Comparison of ENCODE assay signal across 30 cellular contexts in genomic region chr16:17447273-17447672, GRCh38. TPM values are rescaled to one million over a fixed set of nuclear protein-coding genes. Genes with fewer than 3 reads are reported as not detected.
A peak's percentile ranks its signal among the peaks of the same experiment; 100 is the strongest.
DNase-seq lines count a peak whose midpoint lies in the region; ATAC-seq and TF ChIP-seq lines count a peak whose summit lies in the region.
"Had no signal": no experiment of that assay in that cellular context is flagged by ENCODE, and none has a peak within 500 bp of the region (broad histone marks: within the 10 kb centered on the region; RNA-seq: fewer than 3 reads in every experiment).

No MANE protein-coding gene starts in this region.

- no peak overlapping the region for H3K4me3 ChIP-seq in CD4-positive, alpha-beta memory T cell (ENCODE audit: low read length in 2 of 2)
- H3K4me3 ChIP-seq in testis: no peak overlapping the region
- no peak overlapping the region for H3K4me3 ChIP-seq in gastroesophageal sphincter
- H3K4me3 ChIP-seq: left lung, PC-9 had no signal

- ATAC-seq in gastroesophageal sphincter: no peak
- ATAC-seq: activated CD8-positive, alpha-beta T cell treated with anti-CD3 and anti-CD28 coated beads, Interleukin-2, amount 10 ng/mL, durations not matched to agents 7 days and 5 days; left lung; SK-N-SH treated with all-trans-retinoic acid at 6 μM for 48 hours; T-helper 17 cell had no signal

- H3K9me3 Mint-ChIP-seq in activated CD4-positive, alpha-beta T cell treated with anti-CD3 and anti-CD28 coated beads, Interleukin-2, amount 10 ng/mL, durations not matched to agents 7 days and 5 days: peaks cover 2% of the 10 kb centered on the region
- H3K9me3 Mint-ChIP-seq in CD4-positive, alpha-beta memory T cell: no peaks in the 10 kb centered on the region
- H3K9me3 Mint-ChIP-seq in immature natural killer cell (no peaks in the 10 kb centered on the region), type B pancreatic cell (no peaks in the 10 kb centered on the region)

- H3K9me3 ChIP-seq in CD4-positive, alpha-beta memory T cell (ENCODE audit: control insufficient read depth in 1 of 2, low read length in 2 of 2): no peaks in the 10 kb centered on the region
- H3K9me3 ChIP-seq in testis (no peaks in the 10 kb centered on the region), gastroesophageal sphincter (no peaks in the 10 kb centered on the region)
- H3K9me3 ChIP-seq: left lung had no signal

- H3K27ac Mint-ChIP-seq in activated CD4-positive, alpha-beta T cell treated with anti-CD3 and anti-CD28 coated beads, Interleukin-2, amount 10 ng/mL, durations not matched to agents 7 days and 5 days: peak overlapping the region; percentile 61
- H3K27ac Mint-ChIP-seq in CD4-positive, alpha-beta memory T cell: peak overlapping the region in 6 of 7 donors; percentile 57 to 96 (median 85)
- H3K27ac Mint-ChIP-seq in immature natural killer cell (peak overlapping the region; percentile 66 to 96 (median 76)), type B pancreatic cell (no peak overlapping the region)
- H3K27ac Mint-ChIP-seq: activated naive CD8-positive, alpha-beta T cell had no signal

- peaks cover 52% of the 10 kb centered on the region for H3K4me1 Mint-ChIP-seq in activated CD4-positive, alpha-beta T cell treated with anti-CD3 and anti-CD28 coated beads, Interleukin-2, amount 10 ng/mL, durations not matched to agents 7 days and 5 days
- peaks cover 42 to 71% (median 49%) of the 10 kb centered on the region in 4 donors for H3K4me1 Mint-ChIP-seq in CD4-positive, alpha-beta memory T cell
- H3K4me1 Mint-ChIP-seq in immature natural killer cell (peaks cover 79 to 91% of the 10 kb centered on the region in 2 donors), type B pancreatic cell (ENCODE audit: unreplicated experiment) (peaks cover 10% of the 10 kb centered on the region)

- POLR2A ChIA-PET in activated CD4-positive, alpha-beta T cell treated with anti-CD3 and anti-CD28 coated beads, Interleukin-2, amount 10 ng/mL, durations not matched to agents 7 days and 5 days (lab: Charles Lee): no interaction called here
- POLR2A ChIA-PET in CD4-positive, alpha-beta memory T cell (lab: Charles Lee; ENCODE audit: partially characterized antibody): interaction anchor here (2.8 kb wide), 1 partner anchor 77 kb away, joined by 22 read pairs; no protein-coding TSS in a partner anchor

- TF ChIP-seq POLR2A in testis (IDR thresholded peaks at IDR 0.05) (no peak), gastroesophageal sphincter (IDR thresholded peaks at IDR 0.05) (no peak)

- no peak for TF ChIP-seq EP300 in gastroesophageal sphincter (IDR thresholded peaks at IDR 0.05)

- H3K36me3 ChIP-seq in CD4-positive, alpha-beta memory T cell (ENCODE audit: insufficient read depth, low read length): no peaks in the 10 kb centered on the region
- no peaks in the 10 kb centered on the region for H3K36me3 ChIP-seq in testis (ENCODE audit: low read depth, missing control alignments)
- peaks cover 0 to 6% of the 10 kb centered on the region in 2 donors for H3K36me3 ChIP-seq in gastroesophageal sphincter
- H3K36me3 ChIP-seq: left lung had no signal

- no peak for DNase-seq in activated CD4-positive, alpha-beta T cell treated with anti-CD3 and anti-CD28 coated beads, Interleukin-2, amount 10 ng/mL, durations not matched to agents 7 days and 5 days
- no peak for DNase-seq in activated CD4-positive, alpha-beta T cell treated with anti-CD3 and anti-CD28 coated beads, Interleukin-2, amount 50 U/mL, for 1 hour
- no peak for DNase-seq in CD4-positive, alpha-beta memory T cell
- DNase-seq in immature natural killer cell: no peak
- DNase-seq in testis: peak; percentile 70
- no peak for DNase-seq in stimulated activated CD4-positive, alpha-beta T cell treated with anti-CD3 and anti-CD28 coated beads, Interleukin-4, amount 100 ng/mL, for 1 hour
- no peak for DNase-seq in type B pancreatic cell (ENCODE audit: extremely low spot score, unreplicated experiment)
- DNase-seq: activated CD4-positive, CD25-positive, alpha-beta regulatory T cell treated with anti-CD3 and anti-CD28 coated beads, Interleukin-2, amount 50 U/mL, for 72 hours; activated CD8-positive, alpha-beta T cell treated with anti-CD3 and anti-CD28 coated beads, Interleukin-2, amount 10 ng/mL, durations not matched to agents 7 days and 5 days; activated T-cell treated with anti-CD3 and anti-CD28 coated beads for 4 hours; aorta; DMS79 treated with DMSO at 0.1 percent for 48 hours; effector memory CD4-positive, alpha-beta T cell; GDM1; HCEC 1CT; KBM-7; left lung; mesendoderm; NCI-H1092 treated with DMSO at 0.1 percent for 48 hours; NCI-H187; NCI-H524; PC-9; stimulated activated CD4-positive, alpha-beta T cell treated with anti-CD3 and anti-CD28 coated beads, Interleukin-2, amount 100 ng/mL, for 24 hours; stimulated activated CD8-positive, alpha-beta memory T cell treated with anti-CD3 and anti-CD28 coated beads, Interleukin-4, amount 100 ng/mL, for 48 hours; T-helper 17 cell; trophoblast cell had no signal

- no peak overlapping the region for H3K4me3 Mint-ChIP-seq in activated CD4-positive, alpha-beta T cell treated with anti-CD3 and anti-CD28 coated beads, Interleukin-2, amount 10 ng/mL, durations not matched to agents 7 days and 5 days
- H3K4me3 Mint-ChIP-seq in CD4-positive, alpha-beta memory T cell: peak overlapping the region in 1 of 8 donors; percentile 46
- H3K4me3 Mint-ChIP-seq in immature natural killer cell: peak overlapping the region; percentile 18 to 60 (median 47)
- H3K4me3 Mint-ChIP-seq in type B pancreatic cell: no peak overlapping the region
- H3K4me3 Mint-ChIP-seq: activated CD8-positive, alpha-beta T cell treated with anti-CD3 and anti-CD28 coated beads, Interleukin-2, amount 10 ng/mL, durations not matched to agents 7 days and 5 days; activated naive CD8-positive, alpha-beta T cell; T-helper 17 cell had no signal

- H3K27ac ChIP-seq in CD4-positive, alpha-beta memory T cell (ENCODE audit: low read depth, low read length): no peak overlapping the region
- H3K27ac ChIP-seq in testis: peak overlapping the region; percentile 42 to 74
- H3K27ac ChIP-seq in gastroesophageal sphincter: no peak overlapping the region
- H3K27ac ChIP-seq: PC-9 had no signal

- CTCF ChIA-PET in activated CD4-positive, alpha-beta T cell treated with anti-CD3 and anti-CD28 coated beads, Interleukin-2, amount 10 ng/mL, durations not matched to agents 7 days and 5 days (lab: Charles Lee): interaction anchor here (1.0 kb wide), 1 partner anchor 81 kb away, joined by 4 read pairs; no protein-coding TSS in a partner anchor
- CTCF ChIA-PET in CD4-positive, alpha-beta memory T cell (lab: Charles Lee; ENCODE audit: partially characterized antibody): no interaction called here

- WGBS in testis, 2 donors: 51 to 52% methylated on average over 4 of the region's 4 CpGs
- WGBS in gastroesophageal sphincter (ENCODE audit: low coverage in 1 of 2), 2 donors: 50 to 80% methylated on average over 1 to 2 of the region's 4 CpGs

- H3K27me3 ChIP-seq in CD4-positive, alpha-beta memory T cell (ENCODE audit: insufficient read depth, low read length): no peaks in the 10 kb centered on the region
- no peaks in the 10 kb centered on the region for H3K27me3 ChIP-seq in testis
- no peaks in the 10 kb centered on the region for H3K27me3 ChIP-seq in gastroesophageal sphincter
- H3K27me3 ChIP-seq: left lung had no signal

- peaks cover 66% of the 10 kb centered on the region for H3K36me3 Mint-ChIP-seq in activated CD4-positive, alpha-beta T cell treated with anti-CD3 and anti-CD28 coated beads, Interleukin-2, amount 10 ng/mL, durations not matched to agents 7 days and 5 days (ENCODE audit: low read depth)
- H3K36me3 Mint-ChIP-seq in CD4-positive, alpha-beta memory T cell: peaks cover 2 to 8% of the 10 kb centered on the region in 2 donors
- H3K36me3 Mint-ChIP-seq in immature natural killer cell (peaks cover 0 to 14% (median 10%) of the 10 kb centered on the region in 3 donors), type B pancreatic cell (no peaks in the 10 kb centered on the region)

- intact Hi-C loops in CD4-positive, alpha-beta memory T cell (cut with micrococcal nuclease): no loop called here
- intact Hi-C loops in testis (cut with DNase I; ENCODE audit: low total_unique reads): no loop called here

- no peak for TF ChIP-seq CTCF in testis (IDR thresholded peaks at IDR 0.05)
- no peak for TF ChIP-seq CTCF in gastroesophageal sphincter (IDR thresholded peaks at IDR 0.05)
- TF ChIP-seq CTCF in type B pancreatic cell (conservative IDR thresholded peaks at IDR 0.05): no peak

- peaks cover 66% of the 10 kb centered on the region for H3K4me1 ChIP-seq in CD4-positive, alpha-beta memory T cell (ENCODE audit: insufficient read depth, low read length)
- H3K4me1 ChIP-seq in testis (peaks cover 21% of the 10 kb centered on the region), gastroesophageal sphincter (peaks cover 0 to 34% (median 5%) of the 10 kb centered on the region in 3 donors)

- H3K27me3 Mint-ChIP-seq in activated CD4-positive, alpha-beta T cell treated with anti-CD3 and anti-CD28 coated beads, Interleukin-2, amount 10 ng/mL, durations not matched to agents 7 days and 5 days: no peaks in the 10 kb centered on the region
- H3K27me3 Mint-ChIP-seq in CD4-positive, alpha-beta memory T cell: no peaks in the 10 kb centered on the region
- H3K27me3 Mint-ChIP-seq in immature natural killer cell (ENCODE audit: low read depth in 3 of 3): peaks cover 0 to 10% (median 1%) of the 10 kb centered on the region in 3 donors
- H3K27me3 Mint-ChIP-seq in type B pancreatic cell: no peaks in the 10 kb centered on the region
- H3K27me3 Mint-ChIP-seq: activated naive CD8-positive, alpha-beta T cell; T-helper 17 cell had no signal

RNA-seq across cellular contexts. Expression of gene XYLT1, which starts 23.5 kb away (rescaled TPM):
- 10 to 100 TPM; 46.6 to 50.1 TPM for total RNA-seq in activated CD4-positive, alpha-beta T cell treated with anti-CD3 and anti-CD28 coated beads, Interleukin-2, amount 10 ng/mL, durations not matched to agents 7 days and 5 days
- 10 to 100 TPM; 46.3 to 48.5 TPM for total RNA-seq in CD4-positive, alpha-beta memory T cell
- 1 to 10 TPM; 1.4 to 2.8 TPM for polyA plus RNA-seq in CD4-positive, alpha-beta memory T cell
- polyA plus RNA-seq in immature natural killer cell (1 to 10 TPM in 2 of 3 donors, under 1 TPM in 1; 0.79 to 6.2 (median 3.3) TPM), testis (ENCODE audit: insufficient read depth, low read depth, low replicate concordance) (6.5 TPM)
- total RNA-seq in testis (10 to 100 TPM; 13.6 to 20.7 TPM), gastroesophageal sphincter (10 to 100 TPM; 19.1 to 51.6 (median 23.7) TPM), type B pancreatic cell (ENCODE audit: low replicate concordance) (14.3 and 14.9 TPM in 2 replicates)
- total RNA-seq: A172 had no signal

Comparison
In these comparisons a context has a peak if more than half of its experiments do, and no peak if none do; other contexts are left out.
1. H3K4me3 Mint-ChIP-seq: peak in immature natural killer cell (5 of 5); none in activated CD4-positive, alpha-beta T cell treated with anti-CD3 and anti-CD28 coated beads, Interleukin-2, amount 10 ng/mL, durations not matched to agents 7 days and 5 days (single experiment) and type B pancreatic cell (single experiment).
2. H3K27ac ChIP-seq: peak in testis (2 of 2); none in CD4-positive, alpha-beta memory T cell (single experiment) and gastroesophageal sphincter (0 of 4).